Comparison of ENCODE assay signal across 8 cellular contexts in the genomic region with DNA sequence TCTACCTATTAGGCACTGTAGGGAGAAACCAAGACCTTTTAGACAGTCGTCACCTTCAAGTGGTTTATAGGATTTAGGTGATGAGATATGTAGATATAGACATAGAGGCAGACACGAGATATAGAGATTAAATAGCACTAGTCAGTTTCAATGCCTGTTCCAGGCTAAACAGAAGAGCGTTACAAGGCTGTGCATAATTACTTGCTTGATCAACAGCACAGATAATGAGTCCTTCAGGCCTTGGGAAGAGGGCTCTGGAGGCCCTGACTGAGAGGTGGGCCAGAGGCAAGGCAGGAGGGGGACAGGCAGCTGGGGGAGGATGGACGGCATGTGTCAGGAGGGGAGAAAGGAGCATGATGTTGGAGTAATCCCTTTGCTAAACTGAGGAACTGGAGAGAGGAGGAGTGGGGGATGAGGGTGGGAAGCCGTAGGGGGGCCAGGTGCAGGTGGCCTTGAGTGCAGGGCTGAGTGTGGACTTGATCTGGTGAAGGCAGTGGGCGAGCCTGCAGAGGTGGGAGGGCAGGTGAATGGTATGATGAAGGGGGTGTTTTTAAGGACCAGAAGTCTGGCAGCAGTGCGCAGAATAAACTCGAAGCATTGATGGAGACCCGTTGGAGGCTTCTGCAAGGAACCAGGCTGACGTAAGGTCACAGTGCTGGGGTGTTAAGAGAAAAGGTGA. TPM values are rescaled to one million over a fixed set of nuclear protein-coding genes. Genes with fewer than 3 reads are reported as not detected.
A peak's percentile ranks its signal among the peaks of the same experiment; 100 is the strongest.
DNase-seq lines count a peak whose midpoint lies in the region; ATAC-seq, FAIRE-seq and TF ChIP-seq lines count a peak whose summit lies in the region.

No MANE protein-coding gene starts in this region.

- peak; percentile 76 for FAIRE-seq in GM12891 (lab: Jason Lieb, UNC)
- no peak for FAIRE-seq in endothelial cell of umbilical vein (lab: Jason Lieb, UNC)

- no peak for ATAC-seq in HG03354 (IDR thresholded peaks at IDR 0.05; ENCODE audit: poor library complexity, severe bottlenecking, unreplicated experiment)

- no peaks in the 10 kb centered on the region for H3K9me3 Mint-ChIP-seq in progenitor cell of endocrine pancreas (ENCODE audit: low read depth)

- H3K9ac ChIP-seq in NT2/D1 (ENCODE audit: insufficient read length, low read depth) (peak overlapping the region; percentile 43), endothelial cell of umbilical vein (replicated peaks; ENCODE audit: extremely low read depth, insufficient read depth, low read length) (no peak overlapping the region)

- H3K36me3 ChIP-seq in NT2/D1 (ENCODE audit: insufficient read depth, insufficient read length, low read length) (no peaks in the 10 kb centered on the region), endothelial cell of umbilical vein (ENCODE audit: control insufficient read depth in 2 of 2, extremely low read depth in 1 of 2, insufficient read depth in 2 of 2, low read length in 2 of 2) (no peaks in the 10 kb centered on the region)

- no peak overlapping the region for H3K27ac ChIP-seq in endothelial cell of umbilical vein (ENCODE audit: insufficient read depth, low read depth, low read length)

- no peaks in the 10 kb centered on the region for H3K9me1 ChIP-seq in endothelial cell of umbilical vein (replicated peaks; ENCODE audit: control insufficient read depth, extremely low read depth, insufficient read depth, low read length)

- TF ChIP-seq POLR2A in GM12891 (IDR thresholded peaks at IDR 0.05; ENCODE audit: low read depth, low read length) (no peak), endothelial cell of umbilical vein (IDR thresholded peaks at IDR 0.05; ENCODE audit: low read depth, low read length) (no peak)

- H3K4me1 ChIP-seq in NT2/D1 (ENCODE audit: insufficient read depth, insufficient read length) (peaks cover 15% of the 10 kb centered on the region), endothelial cell of umbilical vein (ENCODE audit: control insufficient read depth, extremely low read depth, insufficient read depth, low read length) (peaks cover 32% of the 10 kb centered on the region)

- peak overlapping the region; percentile 79 for H3K4me2 ChIP-seq in endothelial cell of umbilical vein (ENCODE audit: insufficient read depth, low read length)

- peaks cover 15% of the 10 kb centered on the region for H3K4me1 Mint-ChIP-seq in progenitor cell of endocrine pancreas (ENCODE audit: low read depth)

- no TSS peak for BruUV-seq in endothelial cell of umbilical vein (replicated peaks; lab: Mats Ljungman, UMichigan)

- CTCF ChIA-PET in endothelial cell of umbilical vein (lab: Charles Lee), result interaction anchor here (0.6 to 7.5 kb wide), 18 partner anchors 8 to 115 kb away, joined by 3 to 139 read pairs (median 6); a partner anchor contains a TSS
- CTCF ChIA-PET in GM10248 (lab: Yijun Ruan, JAX), result interaction anchor here (0.9 to 16.8 kb wide), 12 partner anchors 8 to 114 kb away, joined by 3 to 279 read pairs (median 4); a partner anchor contains a TSS

- dilution Hi-C loops in endothelial cell of umbilical vein (cut with MboI; ENCODE audit: extremely low pct_ligation_motif_present, low sequenced_read_pairs), result no loop called here

- H3K36me3 Mint-ChIP-seq in progenitor cell of endocrine pancreas (ENCODE audit: insufficient read depth), result no peaks in the 10 kb centered on the region

- peak overlapping the region; percentile 94 for H2AFZ ChIP-seq in endothelial cell of umbilical vein (ENCODE audit: low read depth, low read length)

- POLR2A ChIA-PET in endothelial cell of umbilical vein (lab: Charles Lee) (interaction anchor here (0.6 to 2.4 kb wide), 7 partner anchors 10 to 65 kb away, joined by 3 to 18 read pairs (median 4); a partner anchor contains a TSS), GM10248 (lab: Yijun Ruan, JAX) (interaction anchor here (0.6 kb wide), 1 partner anchor 253 kb away, joined by 5 read pairs; no protein-coding TSS in a partner anchor)

- intact Hi-C loops in endothelial cell of umbilical vein (cut with micrococcal nuclease), result loop anchor here (2.0 kb wide), 1 partner anchor 33 kb away; no protein-coding TSS in a partner anchor

- no peaks in the 10 kb centered on the region for H4K20me1 ChIP-seq in endothelial cell of umbilical vein (replicated peaks; ENCODE audit: control insufficient read depth, extremely low read depth, insufficient read depth, low read length)

- H3K9me3 ChIP-seq in NT2/D1 (ENCODE audit: insufficient read depth, low read length), result no peaks in the 10 kb centered on the region
- no peaks in the 10 kb centered on the region for H3K9me3 ChIP-seq in endothelial cell of umbilical vein (replicated peaks; ENCODE audit: control insufficient read depth, insufficient read depth, low read length)

- DNase-seq in GM12891 (ENCODE audit: insufficient read length, low spot score), result no peak
- DNase-seq in NT2/D1 (ENCODE audit: low read depth, low spot score), result no peak
- no peak for DNase-seq in endothelial cell of umbilical vein (ENCODE audit: low read depth, low spot score)
- no peak for DNase-seq in progenitor cell of endocrine pancreas (ENCODE audit: low spot score, unreplicated experiment)
- DNase-seq in central memory CD4-positive, alpha-beta T cell, result no peak
- DNase-seq in GM10248 (ENCODE audit: extremely low spot score), result no peak
- DNase-seq in COLO829 (ENCODE audit: low spot score), result no peak

- no peaks in the 10 kb centered on the region for H3K79me2 ChIP-seq in endothelial cell of umbilical vein (ENCODE audit: control insufficient read depth, insufficient read depth, low read length)

- peak overlapping the region; percentile 13 for H3K4me3 ChIP-seq in NT2/D1 (ENCODE audit: insufficient read length, low read depth)
- no peak overlapping the region for H3K4me3 ChIP-seq in endothelial cell of umbilical vein (replicated peaks in 1 of 3; ENCODE audit: insufficient read depth in 1 of 3, low read depth in 1 of 3, low read length in 3 of 3)

- peak overlapping the region; percentile 78 for H3K4me3 Mint-ChIP-seq in progenitor cell of endocrine pancreas (ENCODE audit: low read depth)

- peaks cover 18% of the 10 kb centered on the region for H3K27me3 ChIP-seq in NT2/D1 (ENCODE audit: insufficient read depth, insufficient read length)
- no peaks in the 10 kb centered on the region for H3K27me3 ChIP-seq in endothelial cell of umbilical vein (ENCODE audit: control insufficient read depth in 2 of 2, insufficient read depth in 2 of 2, low read length in 2 of 2)

- TF ChIP-seq CTCF in endothelial cell of umbilical vein (IDR thresholded peaks at IDR 0.05; ENCODE audit: extremely low read depth in 1 of 2, insufficient read depth in 1 of 2, low read depth in 1 of 2, low read length in 2 of 2) (no peak), progenitor cell of endocrine pancreas (IDR thresholded peaks at IDR 0.05; ENCODE audit: unreplicated experiment) (no peak), GM10248 (IDR thresholded peaks at IDR 0.05; ENCODE audit: control extremely low read depth, extremely low read depth, low read depth, missing control alignments) (no peak)

- H3K27ac Mint-ChIP-seq in progenitor cell of endocrine pancreas, result peak overlapping the region; percentile 77

- H3K27me3 Mint-ChIP-seq in progenitor cell of endocrine pancreas, result peaks cover 45% of the 10 kb centered on the region

TF ChIP-seq in GM12891, 5 proteins besides CTCF, POLR2A, EP300 and RAD21:
- TF ChIP-seq TAF1 (IDR thresholded peaks at IDR 0.05; ENCODE audit: low read depth, low read length) (no peak), POU2F2 (IDR thresholded peaks at IDR 0.05; ENCODE audit: low read depth, low read length) (no peak), POLR2AphosphoS5 (IDR thresholded peaks at IDR 0.05; ENCODE audit: low read depth, low read length) (no peak), SPI1 (IDR thresholded peaks at IDR 0.05; ENCODE audit: low read depth, low read length) (no peak), PAX5 (IDR thresholded peaks at IDR 0.05; ENCODE audit: insufficient read depth, low read length, severe bottlenecking) (no peak)
TF ChIP-seq in GM12891: peak in this region for 0.

TF ChIP-seq in endothelial cell of umbilical vein, 7 proteins besides CTCF, POLR2A, EP300 and RAD21:
- no peak for TF ChIP-seq JUN (IDR thresholded peaks at IDR 0.05; ENCODE audit: borderline replicate concordance, insufficient read depth, insufficient read length, low read depth)
- TF ChIP-seq, protein P1, sequence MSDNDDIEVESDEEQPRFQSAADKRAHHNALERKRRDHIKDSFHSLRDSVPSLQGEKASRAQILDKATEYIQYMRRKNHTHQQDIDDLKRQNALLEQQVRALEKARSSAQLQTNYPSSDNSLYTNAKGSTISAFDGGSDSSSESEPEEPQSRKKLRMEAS (IDR thresholded peaks at IDR 0.05; ENCODE audit: insufficient read depth, insufficient read length), result no peak
- TF ChIP-seq EZH2 (IDR thresholded peaks at IDR 0.05; ENCODE audit: borderline replicate concordance, low read depth, low read length, severe bottlenecking), result no peak
- TF ChIP-seq FOS (IDR thresholded peaks at IDR 0.05; ENCODE audit: borderline replicate concordance, insufficient read depth, low read length), result no peak
- TF ChIP-seq GATA2 (IDR thresholded peaks at IDR 0.05; ENCODE audit: insufficient read depth, insufficient read length, low read depth, low read length), result no peak
- no peak for TF ChIP-seq POLR2AphosphoS5 (IDR thresholded peaks at IDR 0.05; ENCODE audit: insufficient read depth, low read depth, low read length)
- TF ChIP-seq MYC (IDR thresholded peaks at IDR 0.05; ENCODE audit: low read depth, low read length), result no peak

RNA-seq across cellular contexts. Expression of a gene that starts 43.9 kb away (rescaled TPM):
- 11.8 TPM for polyA plus RNA-seq in GM12891 (2012; ENCODE audit: low read depth, missing spikeins)
- total RNA-seq in endothelial cell of umbilical vein (5.9 and 7.2 TPM in 2 replicates), progenitor cell of endocrine pancreas (6.0 and 6.6 TPM in 2 replicates)
- polyA plus RNA-seq in endothelial cell of umbilical vein, result 9.0 and 14.5 TPM in 2 replicates
- 6.4 and 9.6 TPM in 2 replicates for polyA plus RNA-seq in endothelial cell of umbilical vein (2011; cell fraction: cytosol; rRNA removed)
- polyA plus RNA-seq in endothelial cell of umbilical vein (2011; cell fraction: nucleus; rRNA removed), result 3.6 and 3.9 TPM in 2 replicates
- polyA plus RNA-seq in endothelial cell of umbilical vein (2012), result 5.7 and 5.8 TPM in 2 replicates
- 6.4 and 9.4 TPM in 2 replicates for polyA minus RNA-seq in endothelial cell of umbilical vein
- 1.8 TPM for polyA minus RNA-seq in endothelial cell of umbilical vein (2011; cell fraction: cytosol; rRNA and poly(A)+ RNA removed)
- 0.63 and 0.96 TPM in 2 replicates for polyA minus RNA-seq in endothelial cell of umbilical vein (2011; cell fraction: nucleus; rRNA and poly(A)+ RNA removed)

RNA-seq across cellular contexts. Expression of a gene that starts 50.9 kb away (rescaled TPM):
- polyA plus RNA-seq in GM12891 (2012; ENCODE audit: low read depth, missing spikeins), result 38.8 TPM
- 128 and 142 TPM in 2 replicates for total RNA-seq in endothelial cell of umbilical vein
- polyA plus RNA-seq in endothelial cell of umbilical vein, result 120 and 146 TPM in 2 replicates
- polyA plus RNA-seq in endothelial cell of umbilical vein (2011; cell fraction: cytosol; rRNA removed), result 159 and 167 TPM in 2 replicates
- 177 and 178 TPM in 2 replicates for polyA plus RNA-seq in endothelial cell of umbilical vein (2011; cell fraction: nucleus; rRNA removed)
- polyA plus RNA-seq in endothelial cell of umbilical vein (2012), result 99.2 and 104 TPM in 2 replicates
- polyA minus RNA-seq in endothelial cell of umbilical vein, result 215 and 262 TPM in 2 replicates
- polyA minus RNA-seq in endothelial cell of umbilical vein (2011; cell fraction: cytosol; rRNA and poly(A)+ RNA removed), result 45.4 TPM
- polyA minus RNA-seq in endothelial cell of umbilical vein (2011; cell fraction: nucleus; rRNA and poly(A)+ RNA removed), result 94.7 and 98.2 TPM in 2 replicates
- total RNA-seq in progenitor cell of endocrine pancreas, result 134 and 145 TPM in 2 replicates
